27 cellular contexts compared by ENCODE assay signal in the genomic region with DNA sequence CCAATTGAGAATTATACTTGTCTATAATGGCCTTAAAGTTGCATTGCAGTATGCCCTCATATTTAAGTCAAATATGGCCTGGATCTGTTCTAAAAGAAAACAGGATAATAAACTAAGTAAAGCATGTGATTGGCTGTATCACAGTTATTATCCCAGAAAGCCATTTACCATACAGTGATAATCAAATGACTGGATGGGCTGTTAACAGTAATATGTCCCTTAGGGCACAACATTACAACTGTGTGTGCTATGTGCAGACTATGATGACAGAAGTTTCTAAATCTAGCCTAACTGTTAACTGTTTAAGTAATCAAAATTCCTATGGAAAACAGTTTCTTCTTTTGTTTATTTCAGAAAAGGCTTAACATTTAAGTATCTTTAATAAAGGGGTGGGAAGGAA.
"Had no signal": no experiment of that assay in that cellular context is flagged by ENCODE, and none has a peak within 500 bp of the region (broad histone marks: within the 10 kb centered on the region; RNA-seq: fewer than 3 reads in every experiment).

No MANE protein-coding gene starts in this region.

- H3K27me3 Mint-ChIP-seq: progenitor cell of endocrine pancreas; stimulated activated naive B cell treated with anti-CD40 and anti-IgM and Interleukin-4, amounts not matched to agents 10 μg/mL and 1 μg/mL and 100 μg/mL, for 72 hours; stimulated activated naive CD8-positive, alpha-beta T cell treated with anti-CD3 and anti-CD28 coated beads, Interleukin-15, Interleukin-2, amounts not matched to agents 100 ng/mL and 50 ng/mL, for 24 hours had no signal

- H3K36me3 ChIP-seq: neural progenitor cell, ovary, right lobe of liver, sigmoid colon, stomach, thoracic aorta, thyroid gland, tibial nerve, upper lobe of left lung, vagina had no signal

- ATAC-seq: psoas muscle; right cardiac atrium; right lobe of liver; stimulated activated effector memory CD8-positive, alpha-beta T cell treated with anti-CD3 and anti-CD28 coated beads, Interleukin-12 subunit alpha, Interleukin-12 subunit beta, amount 100 ng/mL, for 72 hours; stimulated activated naive B cell treated with anti-CD40 and anti-IgM and Interleukin-4, amounts not matched to agents 10 μg/mL and 1 μg/mL and 100 μg/mL, for 72 hours had no signal

- H3K4me2 ChIP-seq: neural progenitor cell had no signal

- H3K4me3 ChIP-seq: neural progenitor cell, ovary, psoas muscle, right lobe of liver, sigmoid colon, stomach, thoracic aorta, thyroid gland, tibial nerve, upper lobe of left lung, vagina had no signal

- H3K4me3 Mint-ChIP-seq: nephron; neural progenitor cell; stimulated activated effector memory CD8-positive, alpha-beta T cell treated with anti-CD3 and anti-CD28 coated beads, Interleukin-12 subunit alpha, Interleukin-12 subunit beta, amount 100 ng/mL, for 72 hours; stimulated activated naive B cell treated with anti-CD40 and anti-IgM and Interleukin-4, amounts not matched to agents 10 μg/mL and 1 μg/mL and 100 μg/mL, for 72 hours; stimulated activated naive CD8-positive, alpha-beta T cell treated with anti-CD3 and anti-CD28 coated beads, Interleukin-15, Interleukin-2, amounts not matched to agents 100 ng/mL and 50 ng/mL, for 24 hours had no signal

- H3K9ac ChIP-seq: neural progenitor cell, parathyroid adenoma had no signal

- H3K9me3 ChIP-seq: ovary, psoas muscle, right lobe of liver, sigmoid colon, stomach, thoracic aorta, thyroid gland, tibial nerve, upper lobe of left lung, vagina had no signal

- H3K9me3 Mint-ChIP-seq: nephron; neural progenitor cell; stimulated activated effector memory CD8-positive, alpha-beta T cell treated with anti-CD3 and anti-CD28 coated beads, Interleukin-12 subunit alpha, Interleukin-12 subunit beta, amount 100 ng/mL, for 72 hours had no signal

- H3K4me1 ChIP-seq: neural progenitor cell, parathyroid adenoma, psoas muscle, vagina had no signal

- H3K27ac Mint-ChIP-seq: nephron; neural progenitor cell; progenitor cell of endocrine pancreas; stimulated activated effector memory CD8-positive, alpha-beta T cell treated with anti-CD3 and anti-CD28 coated beads, Interleukin-12 subunit alpha, Interleukin-12 subunit beta, amount 100 ng/mL, for 72 hours; stimulated activated naive B cell treated with anti-CD40 and anti-IgM and Interleukin-4, amounts not matched to agents 10 μg/mL and 1 μg/mL and 100 μg/mL, for 72 hours; stimulated activated naive CD8-positive, alpha-beta T cell treated with anti-CD3 and anti-CD28 coated beads, Interleukin-15, Interleukin-2, amounts not matched to agents 100 ng/mL and 50 ng/mL, for 24 hours had no signal

- H3K27me3 ChIP-seq: neural progenitor cell, ovary, right lobe of liver, sigmoid colon, stomach, thyroid gland, tibial nerve, upper lobe of left lung, vagina had no signal

- H3K4me1 Mint-ChIP-seq: neural progenitor cell; stimulated activated naive B cell treated with anti-CD40 and anti-IgM and Interleukin-4, amounts not matched to agents 10 μg/mL and 1 μg/mL and 100 μg/mL, for 72 hours had no signal

- DNase-seq: occipital lobe; ovary; posterior cingulate gyrus; psoas muscle; right cardiac atrium; right lobe of liver; sigmoid colon; small intestine; stimulated activated CD4-positive, alpha-beta T cell treated with anti-CD3 and anti-CD28 coated beads, Interleukin-15, amount 100 ng/mL, for 24 hours; stimulated activated CD4-positive, alpha-beta T cell treated with anti-CD3 and anti-CD28 coated beads, Interleukin-2, amount 100 ng/mL, for 24 hours; stimulated activated CD4-positive, alpha-beta T cell treated with anti-CD3 and anti-CD28 coated beads, Interleukin-2, amount 100 ng/mL, for 48 hours; stimulated activated CD4-positive, alpha-beta T cell treated with anti-CD3 and anti-CD28 coated beads, Interleukin-4, amount 100 ng/mL, for 24 hours; stimulated activated naive B cell treated with anti-CD40 and anti-IgM and Interleukin-4, amounts not matched to agents 10 μg/mL and 1 μg/mL and 100 μg/mL, for 72 hours; stimulated activated naive CD4-positive, alpha-beta T cell treated with Interleukin-2 at 50 U/mL for 16 hours; stomach; thyroid gland; trophoblast cell; upper lobe of left lung had no signal

- H3K79me2 ChIP-seq: parathyroid adenoma had no signal

- H2AFZ ChIP-seq: neural progenitor cell, parathyroid adenoma had no signal

- H3K36me3 Mint-ChIP-seq: neural progenitor cell; stimulated activated effector memory CD8-positive, alpha-beta T cell treated with anti-CD3 and anti-CD28 coated beads, Interleukin-12 subunit alpha, Interleukin-12 subunit beta, amount 100 ng/mL, for 72 hours had no signal
